32 cellular contexts compared by ENCODE assay signal in the genomic region with DNA sequence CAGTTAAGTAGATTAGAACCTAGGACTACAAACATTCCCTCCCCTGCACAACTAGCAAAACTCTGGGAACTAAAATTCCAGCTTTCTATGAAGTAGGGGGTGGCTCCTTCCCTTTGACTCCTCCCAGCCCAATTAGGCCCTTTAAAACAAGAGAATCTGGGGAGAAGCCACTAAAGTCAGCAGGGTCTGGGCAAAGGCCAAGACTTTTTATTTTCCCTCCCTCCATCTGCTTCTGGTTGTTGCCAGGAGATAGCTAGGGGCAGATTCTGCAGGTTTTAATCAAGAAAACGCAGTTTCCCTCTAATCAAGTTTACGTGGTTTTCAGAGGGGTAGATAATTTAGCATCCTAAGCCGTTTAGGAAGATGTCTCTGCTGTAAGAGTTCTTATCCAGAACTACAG.
DNase-seq lines count a peak whose midpoint lies in the region; ATAC-seq lines count a peak whose summit lies in the region.
"Had no signal": no experiment of that assay in that cellular context is flagged by ENCODE, and none has a peak within 500 bp of the region (broad histone marks: within the 10 kb centered on the region; RNA-seq: fewer than 3 reads in every experiment).

No MANE protein-coding gene starts in this region.

- H3K9me3 Mint-ChIP-seq in activated naive CD4-positive, alpha-beta T cell treated with anti-CD3 and anti-CD28 coated beads, Interleukin-2, amount 10 ng/mL, durations not matched to agents 7 days and 5 days: peaks cover 17% of the 10 kb centered on the region

- no peaks in the 10 kb centered on the region for H3K79me1 ChIP-seq in neuronal stem cell (ENCODE audit: low read depth, low read length)

- H3K9ac ChIP-seq in neuronal stem cell (ENCODE audit: low read depth, low read length, poor library complexity): no peak overlapping the region
- H3K9ac ChIP-seq: BLaER1 treated with 17β-estradiol and CSF1 and Interleukin-3, amounts not matched to agents 10 nM and 100 nM; KMS-11 had no signal

- H2BK5ac ChIP-seq in neuronal stem cell (ENCODE audit: low read length): no peak overlapping the region

- H3K4me3 ChIP-seq in neuronal stem cell (ENCODE audit: low read length in 2 of 2): no peak overlapping the region
- H3K4me3 ChIP-seq: A549; BLaER1 treated with 17β-estradiol and CSF1 and Interleukin-3, amounts not matched to agents 10 nM and 100 nM; PC-9; SJSA1 had no signal

- peak; percentile 38 to 72 for DNase-seq in NCI-H446 (lab: John Stamatoyannopoulos, UW)
- DNase-seq in OCI-M1 (lab: John Stamatoyannopoulos, UW): peak; percentile 53
- peak; percentile 53 for DNase-seq in cerebellum (ENCODE audit: low spot score)
- DNase-seq in neuronal stem cell (ENCODE audit: low spot score): peak; percentile 12
- no peak for DNase-seq in activated naive CD4-positive, alpha-beta T cell treated with anti-CD3 and anti-CD28 coated beads, Interleukin-2, amount 10 ng/mL, durations not matched to agents 7 days and 5 days
- DNase-seq: AML-193; CD4-positive, alpha-beta T cell; COR-L47; DMS79; EL; GF-D8; H7; MM.1S; NCI-H1048; NCI-H1417; NCI-H1694; NCI-H2029 treated with DMSO at 0.1 percent for 48 hours; NCI-H2227 treated with DMSO at 0.1 percent for 48 hours; NCI-H510A treated with DMSO at 0.1 percent for 48 hours; NCI-H748 treated with DMSO at 0.1 percent for 48 hours; NK-92 treated with Interleukin-12 subunit alpha and Interleukin-12 subunit beta, amount 100 ng/mL, for 24 hours; PC-9; Right ventricle myocardium superior; T-helper 1 cell had no signal

- H2BK12ac ChIP-seq in neuronal stem cell (ENCODE audit: low read length): no peak overlapping the region

- H4K91ac ChIP-seq in neuronal stem cell (ENCODE audit: low read depth, low read length, poor library complexity): no peak overlapping the region

- H4K8ac ChIP-seq in neuronal stem cell (ENCODE audit: low read depth, low read length): no peak overlapping the region

- whole genome bisulfite sequencing in neuronal stem cell (ENCODE audit: extremely low coverage in 2 of 2, insufficient read length in 2 of 2, insufficient replicate concordance in 1 of 2), 2 donors: no CpG with 5 or more reads among the region's 3 CpGs

- H2BK15ac ChIP-seq in neuronal stem cell (ENCODE audit: low read length): no peak overlapping the region

- no peak overlapping the region for H3K14ac ChIP-seq in neuronal stem cell (ENCODE audit: low read length)

- H3K4me1 Mint-ChIP-seq in activated naive CD4-positive, alpha-beta T cell treated with anti-CD3 and anti-CD28 coated beads, Interleukin-2, amount 10 ng/mL, durations not matched to agents 7 days and 5 days: no peaks in the 10 kb centered on the region
- H3K4me1 Mint-ChIP-seq: IgD-negative memory B cell had no signal

- H3K4ac ChIP-seq in neuronal stem cell (ENCODE audit: low read length): no peak overlapping the region

- H3K9me3 ChIP-seq in neuronal stem cell (replicated peaks in 1 of 2; ENCODE audit: control insufficient read depth in 2 of 2, insufficient read depth in 1 of 2, low read depth in 1 of 2, low read length in 2 of 2): peaks cover 4 to 5% of the 10 kb centered on the region in 2 donors
- H3K9me3 ChIP-seq: A549, SJSA1 had no signal

- H3K36me3 ChIP-seq in neuronal stem cell (replicated peaks in 1 of 2; ENCODE audit: control insufficient read depth in 2 of 2, insufficient read depth in 2 of 2, low read length in 2 of 2): no peaks in the 10 kb centered on the region
- H3K36me3 ChIP-seq: BLaER1 treated with 17β-estradiol and CSF1 and Interleukin-3, amounts not matched to agents 10 nM and 100 nM; SJSA1 had no signal

- CTCF ChIA-PET in activated naive CD4-positive, alpha-beta T cell treated with anti-CD3 and anti-CD28 coated beads, Interleukin-2, amount 10 ng/mL, durations not matched to agents 7 days and 5 days (lab: Charles Lee): no interaction called here

- no peaks in the 10 kb centered on the region for H3K27me3 Mint-ChIP-seq in activated naive CD4-positive, alpha-beta T cell treated with anti-CD3 and anti-CD28 coated beads, Interleukin-2, amount 10 ng/mL, durations not matched to agents 7 days and 5 days
- H3K27me3 Mint-ChIP-seq: CD4-positive, alpha-beta T cell; IgD-negative memory B cell had no signal

- H3K36me3 Mint-ChIP-seq in activated naive CD4-positive, alpha-beta T cell treated with anti-CD3 and anti-CD28 coated beads, Interleukin-2, amount 10 ng/mL, durations not matched to agents 7 days and 5 days: no peaks in the 10 kb centered on the region

- H2AFZ ChIP-seq in neuronal stem cell (ENCODE audit: low read length): no peak overlapping the region
- H2AFZ ChIP-seq: PC-9 had no signal

- no peak overlapping the region for H3K4me3 Mint-ChIP-seq in activated naive CD4-positive, alpha-beta T cell treated with anti-CD3 and anti-CD28 coated beads, Interleukin-2, amount 10 ng/mL, durations not matched to agents 7 days and 5 days
- H3K4me3 Mint-ChIP-seq: CD4-positive, alpha-beta T cell; IgD-negative memory B cell had no signal

- H3K4me1 ChIP-seq in neuronal stem cell (ENCODE audit: control insufficient read depth in 2 of 2, insufficient read depth in 1 of 2, low read depth in 1 of 2, low read length in 2 of 2): peaks cover 0 to 2% of the 10 kb centered on the region in 2 donors
- H3K4me1 ChIP-seq: A549; BLaER1 treated with 17β-estradiol and CSF1 and Interleukin-3, amounts not matched to agents 10 nM and 100 nM; SJSA1 had no signal

- no peak overlapping the region for H3K18ac ChIP-seq in neuronal stem cell (ENCODE audit: low read length)

- H3K27ac ChIP-seq in neuronal stem cell (replicated peaks; ENCODE audit: low read length): no peak overlapping the region
- H3K27ac ChIP-seq: A549; BLaER1 treated with 17β-estradiol and CSF1 and Interleukin-3, amounts not matched to agents 10 nM and 100 nM; KMS-11; PC-9; SJSA1 had no signal

- no peak overlapping the region for H3K27ac Mint-ChIP-seq in activated naive CD4-positive, alpha-beta T cell treated with anti-CD3 and anti-CD28 coated beads, Interleukin-2, amount 10 ng/mL, durations not matched to agents 7 days and 5 days
- H3K27ac Mint-ChIP-seq: CD4-positive, alpha-beta T cell; IgD-negative memory B cell had no signal

- no peak overlapping the region for H2AK5ac ChIP-seq in neuronal stem cell (ENCODE audit: low read depth, low read length)

- no peak overlapping the region for H2BK120ac ChIP-seq in neuronal stem cell (ENCODE audit: low read depth, low read length)

- no peak overlapping the region for H3K4me2 ChIP-seq in neuronal stem cell (ENCODE audit: insufficient read depth, low read length, poor library complexity, severe bottlenecking)
- H3K4me2 ChIP-seq: A549; BLaER1 treated with 17β-estradiol and CSF1 and Interleukin-3, amounts not matched to agents 10 nM and 100 nM; KMS-11; PC-9 had no signal

- ATAC-seq in HG03565 (IDR thresholded peaks at IDR 0.05; ENCODE audit: unreplicated experiment) (no peak), HG02981 (IDR thresholded peaks at IDR 0.05; ENCODE audit: unreplicated experiment) (no peak), GM19324 (IDR thresholded peaks at IDR 0.05; ENCODE audit: low FRiP score, unreplicated experiment) (no peak)
- ATAC-seq: A549 had no signal

- peaks cover 0 to 5% (median 0%) of the 10 kb centered on the region in 3 experiments for H3K27me3 ChIP-seq in neuronal stem cell (ENCODE audit: control insufficient read depth in 3 of 3, insufficient read depth in 3 of 3, low read depth in 1 of 3, low read length in 3 of 3)
- H3K27me3 ChIP-seq: BLaER1 treated with 17β-estradiol and CSF1 and Interleukin-3, amounts not matched to agents 10 nM and 100 nM; SJSA1 had no signal

- no peak overlapping the region for H3K23ac ChIP-seq in neuronal stem cell (ENCODE audit: low read depth, low read length, poor library complexity)
